ENCODE assay signal across 8 cellular contexts in the genomic region with DNA sequence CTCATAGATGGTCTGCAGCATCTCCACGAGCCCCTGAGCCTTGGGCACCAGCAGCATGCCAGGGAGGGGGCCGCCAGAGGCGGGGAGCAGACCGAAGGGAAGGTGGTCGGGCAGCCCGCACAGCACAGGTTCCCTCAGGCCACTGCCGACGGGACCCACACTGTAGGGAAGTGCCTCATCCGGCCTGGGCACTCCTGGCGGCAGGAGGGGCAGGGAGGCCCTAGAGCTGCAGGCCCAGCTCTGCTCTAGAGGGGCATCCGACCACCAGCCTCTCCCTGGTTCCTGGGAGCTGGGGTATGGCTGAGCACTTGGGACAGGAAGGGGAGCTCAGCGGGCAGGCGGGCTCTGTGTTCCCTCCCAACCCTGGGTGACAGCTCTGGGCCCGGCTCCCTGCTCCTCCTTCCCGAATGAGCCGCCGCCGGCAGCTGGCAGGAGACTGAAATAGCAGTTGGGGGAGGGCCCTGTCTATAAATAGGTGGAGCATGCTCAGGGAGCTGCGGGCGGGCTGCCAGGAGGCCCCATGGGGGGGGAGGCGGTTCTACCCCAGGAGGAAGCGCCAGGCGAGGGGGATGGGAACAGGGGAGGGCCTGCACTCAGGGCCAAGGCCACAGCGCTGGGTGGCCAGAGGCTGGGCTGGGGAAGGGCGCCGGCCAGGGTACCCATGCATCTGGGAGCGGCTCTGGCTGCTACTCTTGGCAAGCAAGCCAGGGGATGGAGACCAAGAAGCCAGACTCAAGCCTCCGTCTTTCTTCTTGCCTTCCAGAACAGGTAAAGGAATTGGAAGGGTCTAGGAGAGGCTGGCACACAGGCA. TPM values are rescaled to one million over a fixed set of nuclear protein-coding genes. Genes with fewer than 3 reads are reported as not detected.
DNase-seq lines count a peak whose midpoint lies in the region; ATAC-seq, FAIRE-seq and TF ChIP-seq lines count a peak whose summit lies in the region.

No MANE protein-coding gene starts in this region.

- H3K9me3 Mint-ChIP-seq in activated naive CD4-positive, alpha-beta T cell treated with anti-CD3 and anti-CD28 coated beads, Interleukin-2, amount 10 ng/mL, durations not matched to agents 7 days and 5 days, result no peaks in the 10 kb centered on the region

- H3K27ac ChIP-seq in Karpas-422 (ENCODE audit: low read length), result no peak overlapping the region
- peak overlapping the region; percentile 73 to 84 (median 84) for H3K27ac ChIP-seq in thyroid gland

- peak overlapping the region; percentile 64 for H3K4me2 ChIP-seq in Karpas-422 (ENCODE audit: low read depth, low read length, poor library complexity, severe bottlenecking)

- 0 to 14% methylated on average over 2 to 13 of the region's 28 CpGs for WGBS in thyroid gland, 2 donors

- peaks cover 26% of the 10 kb centered on the region; the same call in 1 of the 2 replicates for H4K20me1 ChIP-seq in Karpas-422 (ENCODE audit: insufficient read depth, low read depth, low read length)

- H3K4me1 ChIP-seq in Karpas-422 (ENCODE audit: low read length) (peaks cover 18% of the 10 kb centered on the region), thyroid gland (peaks cover 34 to 67% of the 10 kb centered on the region in 2 donors)

- peaks cover 3% of the 10 kb centered on the region for H3K36me3 Mint-ChIP-seq in activated naive CD4-positive, alpha-beta T cell treated with anti-CD3 and anti-CD28 coated beads, Interleukin-2, amount 10 ng/mL, durations not matched to agents 7 days and 5 days

- no peak overlapping the region for H2AFZ ChIP-seq in Karpas-422 (ENCODE audit: low read length)

- no peaks in the 10 kb centered on the region for H3K27me3 Mint-ChIP-seq in activated naive CD4-positive, alpha-beta T cell treated with anti-CD3 and anti-CD28 coated beads, Interleukin-2, amount 10 ng/mL, durations not matched to agents 7 days and 5 days

- CTCF ChIA-PET in activated naive CD4-positive, alpha-beta T cell treated with anti-CD3 and anti-CD28 coated beads, Interleukin-2, amount 10 ng/mL, durations not matched to agents 7 days and 5 days (lab: Charles Lee), result interaction anchor here (1.2 to 1.9 kb wide), 3 partner anchors 13 to 167 kb away, joined by 3 to 6 read pairs (median 4); partner anchors contain the start of gene HDAC5

- H3K27me3 ChIP-seq in Karpas-422 (ENCODE audit: low read length) (no peaks in the 10 kb centered on the region), thyroid gland (no peaks in the 10 kb centered on the region)

- H3K79me2 ChIP-seq in Karpas-422 (ENCODE audit: low read length), result no peaks in the 10 kb centered on the region

- H3K36me3 ChIP-seq in Karpas-422 (ENCODE audit: insufficient read depth, low read length), result no peaks in the 10 kb centered on the region
- H3K36me3 ChIP-seq in thyroid gland, result peaks cover 0 to 2% of the 10 kb centered on the region in 2 donors

- intact Hi-C loops in thyroid gland (cut with DNase I), result no loop called here

- peak; percentile 45 for FAIRE-seq in RCC 7860 (lab: Jason Lieb, UNC)

- H3K4me1 Mint-ChIP-seq in activated naive CD4-positive, alpha-beta T cell treated with anti-CD3 and anti-CD28 coated beads, Interleukin-2, amount 10 ng/mL, durations not matched to agents 7 days and 5 days, result peaks cover 28% of the 10 kb centered on the region

- H3K9me2 ChIP-seq in Karpas-422 (replicated peaks; ENCODE audit: insufficient read depth, low read length), result no peaks in the 10 kb centered on the region

- DNase-seq in ACHN, result peak; percentile 70
- peak; percentile 64 for DNase-seq in Karpas-422
- DNase-seq in RCC 7860 (ENCODE audit: low spot score), result peak; percentile 84
- DNase-seq in activated naive CD4-positive, alpha-beta T cell treated with anti-CD3 and anti-CD28 coated beads, Interleukin-2, amount 10 ng/mL, durations not matched to agents 7 days and 5 days, result peak; percentile 78
- peak; percentile 97 for DNase-seq in globus pallidus (ENCODE audit: low spot score)
- DNase-seq in omental fat pad (ENCODE audit: low spot score), result peak; percentile 81
- peak; percentile 99 for DNase-seq in thyroid gland

- in situ Hi-C loops in ACHN (cut with HindIII; ENCODE audit: low pct_ligation_motif_present, low pct_unique_long_range_greater_than_20kb, low sequenced_read_pairs), result no loop called here

- H3K4me3 ChIP-seq in Karpas-422 (ENCODE audit: low read length), result peak overlapping the region; percentile 23; the same call in 1 of the 2 replicates
- peak overlapping the region in 1 of 3 donors; percentile 17 for H3K4me3 ChIP-seq in thyroid gland (replicated peaks in 1 of 3)

- no peak overlapping the region for H3K27ac Mint-ChIP-seq in activated naive CD4-positive, alpha-beta T cell treated with anti-CD3 and anti-CD28 coated beads, Interleukin-2, amount 10 ng/mL, durations not matched to agents 7 days and 5 days

- TF ChIP-seq CTCF in omental fat pad (IDR thresholded peaks at IDR 0.05) (no peak), thyroid gland (IDR thresholded peaks at IDR 0.05) (peak in 2 of 6 experiments; percentile 8 to 9)

- peak; percentile 57 for ATAC-seq in GM19025 (IDR thresholded peaks at IDR 0.05; ENCODE audit: low read depth, unreplicated experiment)
- peak; percentile 76 for ATAC-seq in omental fat pad (ENCODE audit: low FRiP score)

- peak overlapping the region; percentile 21 for H3K4me3 Mint-ChIP-seq in activated naive CD4-positive, alpha-beta T cell treated with anti-CD3 and anti-CD28 coated beads, Interleukin-2, amount 10 ng/mL, durations not matched to agents 7 days and 5 days

- H3K9me3 ChIP-seq in Karpas-422 (ENCODE audit: low read length) (no peaks in the 10 kb centered on the region), thyroid gland (no peaks in the 10 kb centered on the region)

- TF ChIP-seq POLR2A in thyroid gland (IDR thresholded peaks at IDR 0.05), result peak in 1 of 2 donors; percentile 89

- peak overlapping the region; percentile 30; the same call in 1 of the 2 replicates for H3K9ac ChIP-seq in Karpas-422 (ENCODE audit: low read length)

RNA-seq across cellular contexts. Expression of gene HDAC5, which starts 12.4 kb away (rescaled TPM):
- 24.4 and 44.2 TPM in 2 replicates for total RNA-seq in Karpas-422 (2014; rRNA removed; shearing (Covaris generic); ENCODE audit: low replicate concordance)
- total RNA-seq in omental fat pad, result 10 to 100 TPM; 52.5 to 91.9 (median 62.4) TPM
- total RNA-seq in thyroid gland, result 100 to 1,000 TPM in 2 of 4 donors, 10 to 100 TPM in 2; 69.5 to 142 (median 107) TPM

RNA-seq across cellular contexts. Expression of gene HROB, which starts 30.7 kb away (rescaled TPM):
- 3.7 and 4.6 TPM in 2 replicates for total RNA-seq in Karpas-422 (2014; rRNA removed; shearing (Covaris generic); ENCODE audit: low replicate concordance)
- total RNA-seq in omental fat pad (1 to 10 TPM; 1.0 to 5.2 (median 1.5) TPM), thyroid gland (1 to 10 TPM in 1 of 4 donors, under 1 TPM in 3; 0.20 to 1.1 (median 0.30) TPM)

RNA-seq across cellular contexts. Expression of gene G6PC3, which starts 40.5 kb away (rescaled TPM):
- total RNA-seq in Karpas-422 (2014; rRNA removed; shearing (Covaris generic); ENCODE audit: low replicate concordance), result 43.6 and 59.6 TPM in 2 replicates
- total RNA-seq in omental fat pad (10 to 100 TPM; 30.1 to 58.3 (median 39.0) TPM), thyroid gland (100 to 1,000 TPM in 2 of 4 donors, 10 to 100 TPM in 2; 41.4 to 104 (median 80.8) TPM)

RNA-seq across cellular contexts. Expression of gene LSM12, which starts 44.6 kb away (rescaled TPM):
- total RNA-seq in Karpas-422 (2014; rRNA removed; shearing (Covaris generic); ENCODE audit: low replicate concordance), result 43.9 and 73.1 TPM in 2 replicates
- total RNA-seq in omental fat pad (10 to 100 TPM; 24.6 to 52.9 (median 47.4) TPM), thyroid gland (10 to 100 TPM; 41.3 to 47.2 (median 43.8) TPM)

RNA-seq across cellular contexts. Expression of gene ASB16, which starts 59.5 kb away (rescaled TPM):
- total RNA-seq in Karpas-422 (2014; rRNA removed; shearing (Covaris generic); ENCODE audit: low replicate concordance), result not detected in 2 replicates
- total RNA-seq in omental fat pad, result under 1 TPM in 1 of 4 donors, not detected in 3; 0.19 TPM
- 1 to 10 TPM; 1.4 to 2.4 (median 1.7) TPM for total RNA-seq in thyroid gland
